8 cellular contexts compared by ENCODE assay signal in genomic region chr19:18636969-18637629, GRCh38. TPM values are rescaled to one million over a fixed set of nuclear protein-coding genes. Genes with fewer than 3 reads are reported as not detected.
DNase-seq lines count a peak whose midpoint lies in the region; ATAC-seq and TF ChIP-seq lines count a peak whose summit lies in the region.

KLHL26 (plus strand) TSS chr19:18637028; CDS start chr19:18637055, 27 bp downstream.

- H3K27me3 Mint-ChIP-seq in MCF 10A (ENCODE audit: insufficient read depth, unreplicated experiment): no peaks in the 10 kb centered on the region

- intact Hi-C loops in A673 (cut with micrococcal nuclease; ENCODE audit: unreplicated experiment) (no loop called here), MCF 10A (cut with micrococcal nuclease) (loop anchor here (1.0 to 5.0 kb wide), 2 partner anchors 40 to 45 kb away; no protein-coding TSS in a partner anchor)

- peak within 1 kb of the TSS; percentile 99 for H3K4me3 ChIP-seq in A673 (ENCODE audit: low read depth, low read length, poor library complexity, severe bottlenecking)
- H3K4me3 ChIP-seq in HFF-Myc (replicated peaks; ENCODE audit: low read depth, low read length): peak within 1 kb of the TSS; percentile 51

- H3K9me3 Mint-ChIP-seq in MCF 10A (ENCODE audit: unreplicated experiment): no peaks in the 10 kb centered on the region

- ATAC-seq in HG02623 (IDR thresholded peaks at IDR 0.05; ENCODE audit: unreplicated experiment): no peak

- no TSS peak for BruUV-seq in A673 (replicated peaks; lab: Mats Ljungman, UMichigan)
- BruUV-seq in MCF 10A (replicated peaks; lab: Mats Ljungman, UMichigan): no TSS peak

- peak within 1 kb of the TSS; percentile 82 for H3K4me3 Mint-ChIP-seq in MCF 10A (ENCODE audit: unreplicated experiment)

- TF ChIP-seq CTCF in A673 (conservative IDR thresholded peaks at IDR 0.05; ENCODE audit: low read depth, low read length) (no peak), HFF-Myc (IDR thresholded peaks at IDR 0.05; ENCODE audit: low read depth, low read length, missing control alignments) (no peak), MCF 10A (IDR thresholded peaks at IDR 0.05; ENCODE audit: unreplicated experiment) (no peak)

- H3K27ac ChIP-seq in A673 (ENCODE audit: low read depth, low read length, poor library complexity, severe bottlenecking): peak within 1 kb of the TSS; percentile 94

- POLR2A ChIA-PET in A673 (lab: Charles Lee; ENCODE audit: low non-redundant PET) (no interaction called here), MCF 10A (lab: Yijun Ruan, JAX) (interaction anchor here (0.8 kb wide), 1 partner anchor 873 kb away, joined by 3 read pairs; no protein-coding TSS in a partner anchor)

- H3K4me1 ChIP-seq in A673 (ENCODE audit: insufficient read depth, low read length, poor library complexity, severe bottlenecking): peaks cover 13% of the 10 kb centered on the region

- CTCF ChIA-PET in A673 (lab: Charles Lee) (no interaction called here), MCF 10A (lab: Yijun Ruan, JAX) (no interaction called here)

- no peak for DNase-seq in A673 (ENCODE audit: low spot score)
- DNase-seq in HFF-Myc (ENCODE audit: extremely low read depth, low read depth): no peak
- DNase-seq in MCF 10A (ENCODE audit: unreplicated experiment): no peak
- no peak for DNase-seq in mucosa of gallbladder (ENCODE audit: low spot score)
- no peak for DNase-seq in NCI-H2029 (lab: John Stamatoyannopoulos, UW)
- DNase-seq in NOMO-1 treated with dmso at 0.1 percent for 144 hours (lab: John Stamatoyannopoulos, UW; ENCODE audit: unreplicated experiment): no peak
- no peak for DNase-seq in NCI-H1105 treated with DMSO at 0.1 percent for 48 hours (lab: John Stamatoyannopoulos, UW)

- no peaks in the 10 kb centered on the region for H3K27me3 ChIP-seq in A673 (replicated peaks; ENCODE audit: insufficient read depth, low read depth, low read length, poor library complexity)

- H3K27ac Mint-ChIP-seq in MCF 10A (ENCODE audit: low read depth, unreplicated experiment): peak within 1 kb of the TSS; percentile 92

- H3K36me3 Mint-ChIP-seq in MCF 10A (ENCODE audit: insufficient read depth, unreplicated experiment): no peaks in the 10 kb centered on the region

- peaks cover 30% of the 10 kb centered on the region for H3K4me1 Mint-ChIP-seq in MCF 10A (ENCODE audit: insufficient read depth, unreplicated experiment)

- no peaks in the 10 kb centered on the region for H3K9me3 ChIP-seq in A673 (ENCODE audit: low read depth, low read length, poor library complexity, severe bottlenecking)

- H3K36me3 ChIP-seq in A673 (ENCODE audit: insufficient read depth, low read length, poor library complexity, severe bottlenecking): no peaks in the 10 kb centered on the region

RNA-seq across cellular contexts. Expression of gene KLHL26, which starts in this region (rescaled TPM):
- 16.3 and 16.8 TPM in 2 replicates for total RNA-seq in A673 (2021)
- 6.6 and 8.9 TPM in 2 replicates for total RNA-seq in MCF 10A (2022)
- 16.7 TPM for total RNA-seq in mucosa of gallbladder
